In the genomic region with DNA sequence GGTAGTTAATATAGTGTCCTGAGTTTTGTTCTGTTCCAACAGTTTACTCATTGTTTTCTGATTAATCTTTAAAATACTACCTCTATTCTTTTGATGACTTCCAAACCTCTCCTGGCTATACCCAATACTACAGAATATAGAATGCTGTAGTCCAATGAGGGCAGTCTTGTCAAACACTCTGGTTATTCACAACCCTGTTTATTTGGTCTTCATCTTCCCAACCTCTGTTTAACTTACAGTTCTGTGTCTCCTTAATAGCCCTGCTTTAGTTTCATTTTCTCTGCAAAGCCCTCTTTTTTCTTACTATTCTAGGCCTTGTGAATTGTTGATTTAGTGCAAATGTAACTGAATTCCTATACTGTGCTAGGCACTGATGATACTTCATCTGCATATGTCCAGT, we compare ENCODE assay signal across 1 cellular context.
TF ChIP-seq lines count a peak whose summit lies in the region.

No MANE protein-coding gene starts in this region.

TF ChIP-seq in WTC11, 78 proteins besides CTCF, POLR2A, EP300 and RAD21:
- TF ChIP-seq ZNF423 (CRISPR knock-in tag; IDR thresholded peaks at IDR 0.05) = no peak
- TF ChIP-seq NFYB (CRISPR knock-in tag; conservative IDR thresholded peaks at IDR 0.05; ENCODE audit: low read depth) = no peak
- TF ChIP-seq FOXK1 (CRISPR knock-in tag; IDR thresholded peaks at IDR 0.05) = no peak
- TF ChIP-seq, protein P1, sequence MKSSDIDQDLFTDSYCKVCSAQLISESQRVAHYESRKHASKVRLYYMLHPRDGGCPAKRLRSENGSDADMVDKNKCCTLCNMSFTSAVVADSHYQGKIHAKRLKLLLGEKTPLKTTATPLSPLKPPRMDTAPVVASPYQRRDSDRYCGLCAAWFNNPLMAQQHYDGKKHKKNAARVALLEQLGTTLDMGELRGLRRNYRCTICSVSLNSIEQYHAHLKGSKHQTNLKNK (CRISPR knock-in tag; IDR thresholded peaks at IDR 0.05) = no peak
